Comparison of ENCODE assay signal across 8 cellular contexts in genomic region chr11:45089845-45090499, GRCh38. TPM values are rescaled to one million over a fixed set of nuclear protein-coding genes. Genes with fewer than 3 reads are reported as not detected.
DNase-seq lines count a peak whose midpoint lies in the region; TF ChIP-seq lines count a peak whose summit lies in the region.
"Had no signal": no experiment of that assay in that cellular context is flagged by ENCODE, and none has a peak within 500 bp of the region (broad histone marks: within the 10 kb centered on the region; RNA-seq: fewer than 3 reads in every experiment).

No MANE protein-coding gene starts in this region.

- H3K9me3 ChIP-seq in H9 (ENCODE audit: control insufficient read depth, low read depth, low read length) (no peaks in the 10 kb centered on the region), sigmoid colon (no peaks in the 10 kb centered on the region)

- no peak overlapping the region for H3K56ac ChIP-seq in H9 (ENCODE audit: insufficient read length, low read depth, low read length)

- TF ChIP-seq EP300 in sigmoid colon (IDR thresholded peaks at IDR 0.05) = no peak

- H4K5ac ChIP-seq in H9 (ENCODE audit: insufficient read length, low read depth, low read length) = no peak overlapping the region

- peak; percentile 61 for TF ChIP-seq CTCF in H9 (conservative IDR thresholded peaks at IDR 0.05)
- TF ChIP-seq CTCF in sigmoid colon (IDR thresholded peaks at IDR 0.05) = no peak

- no peaks in the 10 kb centered on the region for H3K9me3 Mint-ChIP-seq in H9

- H3K79me1 ChIP-seq in H9 (ENCODE audit: insufficient read depth, low read depth, low read length, poor library complexity, severe bottlenecking) = no peaks in the 10 kb centered on the region

- H3K23me2 ChIP-seq in H9 (ENCODE audit: insufficient read length, low read depth, low read length, poor library complexity, severe bottlenecking) = no peaks in the 10 kb centered on the region

- no peak overlapping the region for H3K27ac ChIP-seq in H9 (ENCODE audit: insufficient read length, low read depth, low read length)
- peak overlapping the region; percentile 61 to 84 (median 76) for H3K27ac ChIP-seq in sigmoid colon

- H3K23ac ChIP-seq in H9 (ENCODE audit: insufficient read length, low read depth, low read length) = no peak overlapping the region

- no peak overlapping the region for H2AFZ ChIP-seq in H9 (ENCODE audit: low read length)

- peaks cover 62 to 66% of the 10 kb centered on the region in 2 experiments for H3K4me1 Mint-ChIP-seq in H9

- DNase-seq in H9 (peak; percentile 68), OCI-M1 (lab: John Stamatoyannopoulos, UW) (peak; percentile 23), fibroblast of gingiva (ENCODE audit: low read depth) (peak; percentile 37), sigmoid colon (no peak), NOMO-1 treated with dmso at 0.1 percent for 144 hours (lab: John Stamatoyannopoulos, UW; ENCODE audit: unreplicated experiment) (no peak), NCI-H2107 (lab: John Stamatoyannopoulos, UW) (no peak), cerebellum (ENCODE audit: low spot score) (no peak)
- DNase-seq: NCI-H1048 had no signal

- H4K8ac ChIP-seq in H9 (replicated peaks; ENCODE audit: insufficient read length, low read depth, low read length) = no peak overlapping the region

- no peak overlapping the region for H4K91ac ChIP-seq in H9 (ENCODE audit: insufficient read length, low read depth, low read length)

- no peak overlapping the region for H2BK120ac ChIP-seq in H9 (ENCODE audit: low read depth, low read length, poor library complexity, severe bottlenecking)

- no CpG with 5 or more reads among the region's 4 CpGs for WGBS in H9 (ENCODE audit: extremely low coverage, insufficient read length, low lambda C conversion rate)
- WGBS in sigmoid colon, 2 donors = 62 to 66% methylated on average over 4 of the region's 4 CpGs

- H3K27me3 ChIP-seq in H9 (ENCODE audit: insufficient read depth, low read length) (no peaks in the 10 kb centered on the region), sigmoid colon (no peaks in the 10 kb centered on the region)

- intact Hi-C loops in sigmoid colon (cut with DNase I) = no loop called here

- no peaks in the 10 kb centered on the region for H3K36me3 ChIP-seq in sigmoid colon

- H4K20me1 ChIP-seq in H9 (ENCODE audit: control insufficient read depth, insufficient read depth, insufficient read length) = no peaks in the 10 kb centered on the region

- no peak overlapping the region for H2BK12ac ChIP-seq in H9 (ENCODE audit: insufficient read length, low read depth, low read length)

- no peak overlapping the region for H3K14ac ChIP-seq in H9 (ENCODE audit: insufficient read depth, low read length)

- H3K4me3 Mint-ChIP-seq in H9 = peak overlapping the region in 1 of 2 experiments; percentile 16; a peak in 1 of 5 replicates

- H3K4ac ChIP-seq in H9 (ENCODE audit: low read depth, low read length) = no peak overlapping the region

- H2BK15ac ChIP-seq in H9 (ENCODE audit: low read depth, low read length) = no peak overlapping the region

- H2BK5ac ChIP-seq in H9 (ENCODE audit: insufficient read length, low read length) = no peak overlapping the region

- H3T11ph ChIP-seq in H9 (ENCODE audit: low read length) = no peak overlapping the region

- H3K27ac Mint-ChIP-seq in H9 = peak overlapping the region in 1 of 3 experiments; percentile 15; a peak in 2 of 7 replicates

- H3K36me3 Mint-ChIP-seq in H9 (ENCODE audit: insufficient read depth in 1 of 3, low read depth in 3 of 3) = no peaks in the 10 kb centered on the region

- H2AK5ac ChIP-seq in H9 (ENCODE audit: insufficient read length, low read length) = no peak overlapping the region

- no peaks in the 10 kb centered on the region; the same call in 1 of the 2 replicates for H3K27me3 Mint-ChIP-seq in H9 (ENCODE audit: low read depth)

- TF ChIP-seq POLR2A in sigmoid colon (IDR thresholded peaks at IDR 0.05) = no peak

- no peaks in the 10 kb centered on the region for H3K79me2 ChIP-seq in H9 (ENCODE audit: insufficient read depth, low read length)

- no peak overlapping the region for H3K18ac ChIP-seq in H9 (ENCODE audit: insufficient read length, low read depth, low read length)

- H3K4me2 ChIP-seq in H9 (ENCODE audit: insufficient read depth, insufficient read length, low read length) = no peak overlapping the region

- H3K9ac ChIP-seq in H9 (ENCODE audit: extremely low read depth, insufficient read length, low read length) = no peak overlapping the region

- H3K4me1 ChIP-seq in H9 (ENCODE audit: insufficient read depth, low read length) (peaks cover 11% of the 10 kb centered on the region; the same call in 1 of the 2 replicates), sigmoid colon (peaks cover 0 to 40% (median 35%) of the 10 kb centered on the region in 4 donors)

- H3K4me3 ChIP-seq in sigmoid colon = no peak overlapping the region

- H2BK20ac ChIP-seq in H9 (ENCODE audit: low read depth, low read length, poor library complexity, severe bottlenecking) = no peak overlapping the region

RNA-seq across cellular contexts. Expression of gene PRDM11, which starts 56.5 kb away (rescaled TPM):
- total RNA-seq in H9 (2021) (11.5 and 12.0 TPM in 2 replicates), sigmoid colon (10 to 100 TPM; 12.7 to 23.2 (median 20.7) TPM), cerebellum (10.9 TPM)
- 1 to 10 TPM in 2 of 3 donors, under 1 TPM in 1; 0.92 to 4.3 (median 1.8) TPM for polyA plus RNA-seq in sigmoid colon

Comparison
In these comparisons a context has a peak if more than half of its experiments do, and no peak if none do; other contexts are left out.
1. DNase-seq: peak in H9 (single experiment), OCI-M1 (single experiment) and fibroblast of gingiva (single experiment); none in sigmoid colon (single experiment), NOMO-1 treated with dmso at 0.1 percent for 144 hours (single experiment), NCI-H2107 (single experiment) and cerebellum (single experiment).